ENCODE assay signal across 19 cellular contexts in the genomic region with DNA sequence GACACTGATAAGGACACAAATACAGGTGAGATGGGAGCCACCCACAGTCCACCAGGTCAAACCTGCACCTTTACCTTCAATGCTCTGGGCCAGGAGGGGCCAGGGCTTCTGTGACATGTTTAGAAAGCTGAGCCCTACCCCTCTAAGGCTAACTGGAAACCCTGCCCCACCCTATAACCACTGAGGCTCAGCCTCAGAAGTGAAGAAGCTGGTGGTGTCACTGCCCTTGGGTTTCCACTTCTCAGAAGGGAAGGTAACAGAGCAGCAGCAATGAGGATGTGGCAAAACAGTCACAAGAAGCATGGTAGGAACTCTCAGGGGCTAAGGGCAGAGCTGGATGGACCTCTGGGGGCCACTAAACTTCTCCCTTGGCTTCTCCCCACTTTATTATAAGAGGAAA. TPM values are rescaled to one million over a fixed set of nuclear protein-coding genes. Genes with fewer than 3 reads are reported as not detected.
A peak's percentile ranks its signal among the peaks of the same experiment; 100 is the strongest.
DNase-seq lines count a peak whose midpoint lies in the region; ATAC-seq and TF ChIP-seq lines count a peak whose summit lies in the region.
"Had no signal": no experiment of that assay in that cellular context is flagged by ENCODE, and none has a peak within 500 bp of the region (broad histone marks: within the 10 kb centered on the region; RNA-seq: fewer than 3 reads in every experiment).

No MANE protein-coding gene starts in this region.

- DNase-seq in heart left ventricle (no peak), Right ventricle myocardium inferior (ENCODE audit: missing footprints) (no peak), coronary artery (ENCODE audit: low spot score) (no peak), osteocyte (ENCODE audit: extremely low spot score, unreplicated experiment) (no peak), vagina (ENCODE audit: extremely low spot score in 2 of 2) (no peak), CD14-positive monocyte (ENCODE audit: low spot score) (no peak), NCI-H2081 (lab: John Stamatoyannopoulos, UW) (no peak)
- DNase-seq: activated naive CD4-positive, alpha-beta T cell treated with Interleukin-2 at 50 U/mL for 16 hours; brain microvascular endothelial cell; COR-L47; effector CD4-positive, alpha-beta T cell; H7; MG63; naive thymus-derived CD8-positive, alpha-beta T cell; NCI-H748 treated with DMSO at 0.1 percent for 48 hours had no signal

- H3K36me3 ChIP-seq in heart left ventricle (peaks cover 0 to 24% (median 0%) of the 10 kb centered on the region in 9 donors), vagina (no peaks in the 10 kb centered on the region)

- H3K9me3 ChIP-seq in heart left ventricle (no peaks in the 10 kb centered on the region), vagina (no peaks in the 10 kb centered on the region)
- H3K9me3 ChIP-seq: MG63 had no signal

- peaks cover 77% of the 10 kb centered on the region for H3K4me1 Mint-ChIP-seq in osteocyte (ENCODE audit: unreplicated experiment)
- H3K4me1 Mint-ChIP-seq in CD14-positive monocyte, result peaks cover 13% of the 10 kb centered on the region

- peak overlapping the region; percentile 72 for H3K27ac Mint-ChIP-seq in osteocyte (ENCODE audit: unreplicated experiment)
- H3K27ac Mint-ChIP-seq in CD14-positive monocyte, result no peak overlapping the region
- H3K27ac Mint-ChIP-seq: type B pancreatic cell had no signal

- no peak for TF ChIP-seq CTCF in heart left ventricle (IDR thresholded peaks at IDR 0.05)
- TF ChIP-seq CTCF in coronary artery (IDR thresholded peaks at IDR 0.05), result no peak
- no peak for TF ChIP-seq CTCF in osteocyte (IDR thresholded peaks at IDR 0.05)
- no peak for TF ChIP-seq CTCF in vagina (IDR thresholded peaks at IDR 0.05)
- no peak for TF ChIP-seq CTCF in CD14-positive monocyte (IDR thresholded peaks at IDR 0.05)

- peak overlapping the region in 11 of 12 donors; percentile 3 to 96 (median 79) for H3K27ac ChIP-seq in heart left ventricle
- H3K27ac ChIP-seq in coronary artery, result peak overlapping the region; percentile 96 to 98
- H3K27ac ChIP-seq in vagina, result peak overlapping the region; percentile 83
- H3K27ac ChIP-seq: brain microvascular endothelial cell had no signal

- no peaks in the 10 kb centered on the region for H3K27me3 ChIP-seq in heart left ventricle
- no peaks in the 10 kb centered on the region for H3K27me3 ChIP-seq in vagina
- H3K27me3 ChIP-seq: brain microvascular endothelial cell, MG63 had no signal

- intact Hi-C loops in heart left ventricle (cut with DNase I) (no loop called here), Right ventricle myocardium inferior (cut with DNase I) (no loop called here), vagina (cut with DNase I) (no loop called here), CD14-positive monocyte (cut with micrococcal nuclease) (no loop called here)

- H3K4me3 ChIP-seq in heart left ventricle (peak overlapping the region in 9 of 12 donors; percentile 4 to 81 (median 62)), coronary artery (peak overlapping the region; percentile 81), vagina (peak overlapping the region; percentile 29 to 57)
- H3K4me3 ChIP-seq: lung, MG63 had no signal

- H3K27me3 Mint-ChIP-seq in osteocyte (ENCODE audit: unreplicated experiment) (no peaks in the 10 kb centered on the region), CD14-positive monocyte (ENCODE audit: low read depth in 3 of 3) (peaks cover 2 to 9% (median 5%) of the 10 kb centered on the region in 3 donors)

- H3K36me3 Mint-ChIP-seq in osteocyte (ENCODE audit: unreplicated experiment) (peaks cover 50% of the 10 kb centered on the region), CD14-positive monocyte (no peaks in the 10 kb centered on the region)
- H3K36me3 Mint-ChIP-seq: naive thymus-derived CD8-positive, alpha-beta T cell; type B pancreatic cell had no signal

- H3K9me3 Mint-ChIP-seq in osteocyte (ENCODE audit: unreplicated experiment) (no peaks in the 10 kb centered on the region), CD14-positive monocyte (peaks cover 0 to under 1% (median 0%) of the 10 kb centered on the region in 7 donors)
- H3K9me3 Mint-ChIP-seq: naive thymus-derived CD8-positive, alpha-beta T cell; type B pancreatic cell had no signal

- peaks cover 0 to 50% (median 16%) of the 10 kb centered on the region in 12 donors for H3K4me1 ChIP-seq in heart left ventricle
- peaks cover 63% of the 10 kb centered on the region for H3K4me1 ChIP-seq in vagina

- TF ChIP-seq POLR2A in heart left ventricle (IDR thresholded peaks at IDR 0.05), result no peak
- TF ChIP-seq POLR2A in vagina (IDR thresholded peaks at IDR 0.05), result no peak

- ATAC-seq in heart left ventricle, result no peak
- ATAC-seq in Right ventricle myocardium inferior, result no peak
- no peak for ATAC-seq in GM21360 (IDR thresholded peaks at IDR 0.05; ENCODE audit: unreplicated experiment)
- ATAC-seq: naive thymus-derived CD8-positive, alpha-beta T cell had no signal

- H3K4me3 Mint-ChIP-seq in osteocyte (ENCODE audit: unreplicated experiment) (peak overlapping the region; percentile 48), CD14-positive monocyte (no peak overlapping the region)
- H3K4me3 Mint-ChIP-seq: naive thymus-derived CD8-positive, alpha-beta T cell; type B pancreatic cell had no signal

RNA-seq across cellular contexts. Expression of a gene that starts 6.0 kb away (rescaled TPM):
- total RNA-seq in heart left ventricle, result 100 to 1,000 TPM in 3 of 9 donors, 10 to 100 TPM in 6; 28.3 to 112 (median 45.6) TPM
- 10 to 100 TPM; 27.6 to 53.1 TPM for polyA plus RNA-seq in heart left ventricle
- total RNA-seq in Right ventricle myocardium inferior, result 57.2 TPM
- total RNA-seq in osteocyte, result 1,093 and 1,131 TPM in 2 replicates
- 173 TPM for total RNA-seq in vagina
- under 1 TPM; 0.04 to 0.20 TPM for polyA plus RNA-seq in CD14-positive monocyte

RNA-seq across cellular contexts. Expression of a gene that starts 17.0 kb away (rescaled TPM):
- total RNA-seq in heart left ventricle, result under 1 TPM in 2 of 9 donors, not detected in 7; 0.29 TPM
- under 1 TPM in 1 of 2 donors, not detected in 1; 0.17 TPM for polyA plus RNA-seq in heart left ventricle
- total RNA-seq in Right ventricle myocardium inferior, result not detected
- 0.71 and 1.0 TPM in 2 replicates for total RNA-seq in osteocyte
- total RNA-seq in vagina, result not detected
- not detected for polyA plus RNA-seq in CD14-positive monocyte
- total RNA-seq: naive thymus-derived CD8-positive, alpha-beta T cell had no signal
- polyA plus RNA-seq: naive thymus-derived CD8-positive, alpha-beta T cell had no signal

RNA-seq across cellular contexts. Expression of a gene that starts 40.2 kb away (rescaled TPM):
- not detected for total RNA-seq in heart left ventricle
- polyA plus RNA-seq in heart left ventricle, result not detected
- not detected for total RNA-seq in Right ventricle myocardium inferior
- total RNA-seq in osteocyte, result not detected in 2 replicates
- 0.25 TPM for total RNA-seq in vagina
- not detected for polyA plus RNA-seq in CD14-positive monocyte
- total RNA-seq: H7; naive thymus-derived CD8-positive, alpha-beta T cell had no signal
- polyA plus RNA-seq: AG04450; naive thymus-derived CD8-positive, alpha-beta T cell had no signal
